16 cellular contexts compared by ENCODE assay signal in the genomic region with DNA sequence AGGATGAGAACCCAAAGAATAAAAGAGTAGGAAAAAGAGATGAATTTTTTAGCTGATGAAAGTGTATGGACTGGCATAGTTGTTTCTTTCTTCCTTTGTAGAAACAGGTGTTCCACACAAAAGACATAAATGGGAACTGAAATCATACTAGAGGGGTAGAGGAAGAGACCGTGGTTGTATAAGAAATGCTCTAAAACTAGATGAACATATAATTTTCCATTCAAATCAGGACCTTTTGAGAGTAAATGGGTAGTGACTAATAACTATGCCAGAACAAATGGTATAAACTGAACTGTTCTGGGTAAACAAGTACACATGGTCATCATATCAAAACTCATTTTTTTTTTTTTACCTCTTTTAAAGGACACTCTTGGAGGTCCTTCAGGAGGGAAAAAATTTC.
DNase-seq lines count a peak whose midpoint lies in the region; ATAC-seq and TF ChIP-seq lines count a peak whose summit lies in the region.
"Had no signal": no experiment of that assay in that cellular context is flagged by ENCODE, and none has a peak within 500 bp of the region (broad histone marks: within the 10 kb centered on the region; RNA-seq: fewer than 3 reads in every experiment).

No MANE protein-coding gene starts in this region.

- H3K36me3 ChIP-seq in GM06990 (ENCODE audit: control insufficient read depth, insufficient read depth, low read length): no peaks in the 10 kb centered on the region

- no peak overlapping the region for H3K4me3 ChIP-seq in GM06990 (replicated peaks; ENCODE audit: low read depth, low read length)

- H3K27ac Mint-ChIP-seq in activated T-helper 17 cell treated with anti-CD3 and anti-CD28 coated beads, Interleukin-2, amount 50 U/mL, for 72 hours: no peak overlapping the region
- H3K27ac Mint-ChIP-seq: T-helper 1 cell treated with Interleukin-12 subunit alpha and Interleukin-12 subunit beta and Interleukin-4 antibody, amounts not matched to agents 30 μg/mL and 1 μg/mL, for 36 hours had no signal

- H3K4me3 Mint-ChIP-seq in activated T-helper 17 cell treated with anti-CD3 and anti-CD28 coated beads, Interleukin-2, amount 50 U/mL, for 72 hours: no peak overlapping the region
- H3K4me3 Mint-ChIP-seq: T-helper 1 cell treated with Interleukin-12 subunit alpha and Interleukin-12 subunit beta and Interleukin-4 antibody, amounts not matched to agents 30 μg/mL and 1 μg/mL, for 36 hours had no signal

- peaks cover 7% of the 10 kb centered on the region for H3K9me3 Mint-ChIP-seq in activated T-helper 17 cell treated with anti-CD3 and anti-CD28 coated beads, Interleukin-2, amount 50 U/mL, for 72 hours

- peak; percentile 37 for DNase-seq in GM06990 (ENCODE audit: extremely low read depth, insufficient read length)
- no peak for DNase-seq in NCI-H2227 (lab: John Stamatoyannopoulos, UW; ENCODE audit: unreplicated experiment)
- DNase-seq in NOMO-1 treated with DMSO at 0.1 percent for 48 hours (lab: John Stamatoyannopoulos, UW; ENCODE audit: unreplicated experiment): no peak
- DNase-seq in RKO (ENCODE audit: low spot score): no peak
- DNase-seq: 8988T, DMS79 treated with DMSO at 0.1 percent for 48 hours, H7, NCI-H1417, NCI-H1930, NCI-H2171, NCI-H510A treated with DMSO at 0.1 percent for 48 hours had no signal

- peak; percentile 64 for ATAC-seq in GM19372 (IDR thresholded peaks at IDR 0.05; ENCODE audit: low read depth, unreplicated experiment)
- ATAC-seq in HG02885 (IDR thresholded peaks at IDR 0.05; ENCODE audit: poor library complexity, unreplicated experiment): peak; percentile 54
- peak; percentile 9 for ATAC-seq in activated T-helper 17 cell treated with anti-CD3 and anti-CD28 coated beads, Interleukin-2, amount 50 U/mL, for 72 hours (replicated peaks)
- no peak for ATAC-seq in GM18858 (IDR thresholded peaks at IDR 0.05; ENCODE audit: unreplicated experiment)

- peaks cover 17% of the 10 kb centered on the region for H3K36me3 Mint-ChIP-seq in activated T-helper 17 cell treated with anti-CD3 and anti-CD28 coated beads, Interleukin-2, amount 50 U/mL, for 72 hours (ENCODE audit: low read depth)

- no peaks in the 10 kb centered on the region for H3K27me3 ChIP-seq in GM06990 (replicated peaks; ENCODE audit: control insufficient read depth, insufficient read depth, low read length)

- peaks cover 6% of the 10 kb centered on the region for H3K4me1 Mint-ChIP-seq in activated T-helper 17 cell treated with anti-CD3 and anti-CD28 coated beads, Interleukin-2, amount 50 U/mL, for 72 hours

- H3K27me3 Mint-ChIP-seq in activated T-helper 17 cell treated with anti-CD3 and anti-CD28 coated beads, Interleukin-2, amount 50 U/mL, for 72 hours: no peaks in the 10 kb centered on the region

- no peak for TF ChIP-seq CTCF in GM06990 (IDR thresholded peaks at IDR 0.05; ENCODE audit: insufficient read depth, low read length, poor library complexity, severe bottlenecking)
